Comparison of ENCODE assay signal across 17 cellular contexts in the genomic region with DNA sequence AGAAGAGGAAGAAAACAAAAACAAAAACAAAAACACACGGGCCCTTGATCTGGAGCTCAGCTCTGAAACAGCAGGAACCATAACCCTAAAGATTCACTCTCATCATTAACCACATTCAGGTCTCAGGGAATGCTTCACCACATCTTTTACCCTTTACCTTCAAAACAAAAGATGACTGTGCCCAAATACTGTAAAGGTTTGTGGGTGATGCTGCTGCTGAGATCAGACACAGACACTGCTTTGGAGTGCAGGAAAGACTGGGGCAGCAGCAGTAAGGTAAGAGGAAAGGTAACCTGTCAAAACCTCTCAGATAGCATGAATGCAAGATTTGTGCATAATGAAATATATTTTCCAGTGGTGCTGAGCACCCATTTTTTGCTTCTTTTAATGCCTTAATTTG. TPM values are rescaled to one million over a fixed set of nuclear protein-coding genes. Genes with fewer than 3 reads are reported as not detected.
DNase-seq lines count a peak whose midpoint lies in the region; ATAC-seq and TF ChIP-seq lines count a peak whose summit lies in the region.
"Had no signal": no experiment of that assay in that cellular context is flagged by ENCODE, and none has a peak within 500 bp of the region (broad histone marks: within the 10 kb centered on the region; RNA-seq: fewer than 3 reads in every experiment).

No MANE protein-coding gene starts in this region.

- H3K36me3 ChIP-seq in CD8-positive, alpha-beta T cell (ENCODE audit: insufficient read depth, low read length), result no peaks in the 10 kb centered on the region
- H3K36me3 ChIP-seq: BE2C had no signal

- CTCF ChIA-PET in CD8-positive, alpha-beta T cell (lab: Charles Lee), result interaction anchor here (0.6 to 5.3 kb wide), 4 partner anchors 100 to 392 kb away, joined by 3 to 87 read pairs (median 22); partner anchors contain the start of gene CASP8

- H3K9me3 Mint-ChIP-seq in activated naive CD8-positive, alpha-beta T cell (ENCODE audit: low read depth), result no peaks in the 10 kb centered on the region
- no peaks in the 10 kb centered on the region for H3K9me3 Mint-ChIP-seq in activated naive CD8-positive, alpha-beta T cell treated with anti-CD3 and anti-CD28 coated beads for 36 hours
- no peaks in the 10 kb centered on the region for H3K9me3 Mint-ChIP-seq in CD8-positive, alpha-beta T cell
- H3K9me3 Mint-ChIP-seq in T-helper 2 cell treated with Interferon-gamma antibody and Interleukin-4, amounts not matched to agents 5 μg/mL and 100 μg/mL, for 36 hours, result peaks cover 14% of the 10 kb centered on the region

- intact Hi-C loops in CD8-positive, alpha-beta T cell (cut with DNase I, micrococcal nuclease), result loop anchor here (5.0 kb wide), 2 partner anchors 74 to 84 kb away; no protein-coding TSS in a partner anchor

- H3K27ac ChIP-seq in CD8-positive, alpha-beta T cell (ENCODE audit: low read depth, low read length), result no peak overlapping the region
- H3K27ac ChIP-seq: HL-60 had no signal

- DNase-seq in activated naive CD8-positive, alpha-beta T cell treated with anti-CD3 and anti-CD28 coated beads for 36 hours, result no peak
- no peak for DNase-seq in CD8-positive, alpha-beta T cell
- no peak for DNase-seq in T-helper 2 cell treated with Interferon-gamma antibody and Interleukin-4, amounts not matched to agents 5 μg/mL and 100 μg/mL, for 36 hours (ENCODE audit: low spot score)
- DNase-seq in anterior cingulate cortex (lab: John Stamatoyannopoulos, UW) (no peak), NCI-H2081 treated with DMSO at 0.1 percent for 48 hours (lab: John Stamatoyannopoulos, UW) (no peak)
- DNase-seq: ACHN, BE2C, C1 segment of cervical spinal cord, Caco-2, DMS79, GDM1, HCEC 1CT had no signal

- no peak overlapping the region for H3K4me3 Mint-ChIP-seq in activated naive CD8-positive, alpha-beta T cell
- no peak overlapping the region for H3K4me3 Mint-ChIP-seq in activated naive CD8-positive, alpha-beta T cell treated with anti-CD3 and anti-CD28 coated beads for 36 hours
- H3K4me3 Mint-ChIP-seq in CD8-positive, alpha-beta T cell, result no peak overlapping the region
- peak overlapping the region; percentile 22 for H3K4me3 Mint-ChIP-seq in T-helper 2 cell treated with Interferon-gamma antibody and Interleukin-4, amounts not matched to agents 5 μg/mL and 100 μg/mL, for 36 hours
- H3K4me3 Mint-ChIP-seq: GM23338 had no signal

- peak overlapping the region; percentile 8 for H3K27ac Mint-ChIP-seq in activated naive CD8-positive, alpha-beta T cell
- H3K27ac Mint-ChIP-seq in activated naive CD8-positive, alpha-beta T cell treated with anti-CD3 and anti-CD28 coated beads for 36 hours, result no peak overlapping the region
- peak overlapping the region; percentile 55 for H3K27ac Mint-ChIP-seq in CD8-positive, alpha-beta T cell
- H3K27ac Mint-ChIP-seq in T-helper 2 cell treated with Interferon-gamma antibody and Interleukin-4, amounts not matched to agents 5 μg/mL and 100 μg/mL, for 36 hours, result peak overlapping the region; percentile 28
- H3K27ac Mint-ChIP-seq: GM23338 had no signal

- no peak for ATAC-seq in CD8-positive, alpha-beta T cell
- no peak for ATAC-seq in HG03442 (IDR thresholded peaks at IDR 0.05; ENCODE audit: unreplicated experiment)
- ATAC-seq: GM23338 had no signal

- H3K27me3 Mint-ChIP-seq in activated naive CD8-positive, alpha-beta T cell, result no peaks in the 10 kb centered on the region
- H3K27me3 Mint-ChIP-seq in activated naive CD8-positive, alpha-beta T cell treated with anti-CD3 and anti-CD28 coated beads for 36 hours, result no peaks in the 10 kb centered on the region
- no peaks in the 10 kb centered on the region for H3K27me3 Mint-ChIP-seq in CD8-positive, alpha-beta T cell (ENCODE audit: low read depth)
- H3K27me3 Mint-ChIP-seq in T-helper 2 cell treated with Interferon-gamma antibody and Interleukin-4, amounts not matched to agents 5 μg/mL and 100 μg/mL, for 36 hours (ENCODE audit: low read depth), result no peaks in the 10 kb centered on the region

- POLR2A ChIA-PET in CD8-positive, alpha-beta T cell (lab: Charles Lee), result interaction anchor here (0.6 kb wide), 1 partner anchor 12 kb away, joined by 3 read pairs; no protein-coding TSS in a partner anchor

- no peaks in the 10 kb centered on the region for H3K27me3 ChIP-seq in CD8-positive, alpha-beta T cell (ENCODE audit: insufficient read depth, low read length)
- H3K27me3 ChIP-seq: BE2C had no signal

- peaks cover 31% of the 10 kb centered on the region for H3K4me1 ChIP-seq in CD8-positive, alpha-beta T cell (ENCODE audit: insufficient read depth, low read length)
- H3K4me1 ChIP-seq: BE2C, Caco-2 had no signal

- H3K9me3 ChIP-seq in CD8-positive, alpha-beta T cell (ENCODE audit: low read length), result no peaks in the 10 kb centered on the region
- H3K9me3 ChIP-seq: BE2C had no signal

- no peak for TF ChIP-seq CTCF in CD8-positive, alpha-beta T cell (IDR thresholded peaks at IDR 0.05)

- H3K36me3 Mint-ChIP-seq in activated naive CD8-positive, alpha-beta T cell, result peaks cover 17% of the 10 kb centered on the region
- H3K36me3 Mint-ChIP-seq in activated naive CD8-positive, alpha-beta T cell treated with anti-CD3 and anti-CD28 coated beads for 36 hours, result peaks cover 11% of the 10 kb centered on the region
- peaks cover 23% of the 10 kb centered on the region for H3K36me3 Mint-ChIP-seq in CD8-positive, alpha-beta T cell
- peaks cover 46% of the 10 kb centered on the region for H3K36me3 Mint-ChIP-seq in T-helper 2 cell treated with Interferon-gamma antibody and Interleukin-4, amounts not matched to agents 5 μg/mL and 100 μg/mL, for 36 hours (ENCODE audit: low read depth)

- H3K4me3 ChIP-seq in CD8-positive, alpha-beta T cell (ENCODE audit: low read depth, low read length), result no peak overlapping the region
- H3K4me3 ChIP-seq: GM23338 had no signal

- H3K4me1 Mint-ChIP-seq in activated naive CD8-positive, alpha-beta T cell (ENCODE audit: low read depth), result peaks cover 39% of the 10 kb centered on the region
- peaks cover 26% of the 10 kb centered on the region for H3K4me1 Mint-ChIP-seq in activated naive CD8-positive, alpha-beta T cell treated with anti-CD3 and anti-CD28 coated beads for 36 hours
- peaks cover 34% of the 10 kb centered on the region for H3K4me1 Mint-ChIP-seq in CD8-positive, alpha-beta T cell (ENCODE audit: low read depth)
- peaks cover 49% of the 10 kb centered on the region for H3K4me1 Mint-ChIP-seq in T-helper 2 cell treated with Interferon-gamma antibody and Interleukin-4, amounts not matched to agents 5 μg/mL and 100 μg/mL, for 36 hours (ENCODE audit: low read depth)

RNA-seq across cellular contexts. Expression of gene FLACC1, which starts 3.9 kb away (rescaled TPM):
- 1 to 10 TPM in 1 of 2 experiments, under 1 TPM in 1; 0.98 to 1.3 TPM for total RNA-seq in activated naive CD8-positive, alpha-beta T cell treated with anti-CD3 and anti-CD28 coated beads for 36 hours
- 1 to 10 TPM; 2.4 to 3.8 TPM for total RNA-seq in CD8-positive, alpha-beta T cell
- total RNA-seq: Daoy had no signal
